Comparison of ENCODE assay signal across 28 cellular contexts in the genomic region with DNA sequence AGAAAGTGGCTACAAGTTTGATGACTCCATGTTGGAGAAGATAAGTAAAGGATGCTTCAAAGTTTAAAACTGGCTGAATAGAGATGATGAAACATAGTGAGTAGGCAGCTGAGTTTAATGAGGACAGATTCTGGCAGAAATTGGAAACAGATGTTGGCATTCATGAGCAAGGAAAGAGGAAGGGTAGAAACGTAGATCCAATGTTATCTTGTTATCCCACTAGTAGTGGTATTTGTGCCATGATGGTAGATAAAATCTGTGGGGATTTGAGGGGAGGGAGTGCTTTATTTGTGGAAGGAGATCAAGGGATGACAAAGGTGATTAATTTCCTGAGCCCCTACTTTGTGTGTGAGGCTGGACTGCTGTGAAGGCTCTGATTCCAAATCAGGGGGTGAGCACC.
A peak's percentile ranks its signal among the peaks of the same experiment; 100 is the strongest.
DNase-seq lines count a peak whose midpoint lies in the region; ATAC-seq and TF ChIP-seq lines count a peak whose summit lies in the region.
"Had no signal": no experiment of that assay in that cellular context is flagged by ENCODE, and none has a peak within 500 bp of the region (broad histone marks: within the 10 kb centered on the region; RNA-seq: fewer than 3 reads in every experiment).

No MANE protein-coding gene starts in this region.

- H3K4me1 ChIP-seq in GM23248 (ENCODE audit: insufficient read depth): peaks cover 21% of the 10 kb centered on the region
- no peaks in the 10 kb centered on the region for H3K4me1 ChIP-seq in heart right ventricle
- H3K4me1 ChIP-seq: A549, parathyroid adenoma, transverse colon had no signal

- no peaks in the 10 kb centered on the region for H4K20me1 ChIP-seq in GM23248 (ENCODE audit: insufficient read depth)

- peaks cover 5% of the 10 kb centered on the region; the same call in 1 of the 2 replicates for H3K9me2 ChIP-seq in GM23248 (ENCODE audit: insufficient read depth)

- no peak overlapping the region for H3K27ac Mint-ChIP-seq in natural killer cell treated with Interleukin-12 subunit alpha and Interleukin-12 subunit beta and Interleukin-15 and Interleukin-18, amount 100 ng/mL, for 72 hours
- H3K27ac Mint-ChIP-seq: activated CD4-positive, alpha-beta T cell treated with anti-CD3 and anti-CD28 coated beads for 36 hours; activated CD8-positive, alpha-beta memory T cell treated with anti-CD3 and anti-CD28 coated beads, Interleukin-2, amount 10 ng/mL, durations not matched to agents 7 days and 5 days; activated naive CD8-positive, alpha-beta T cell; activated T-helper 17 cell treated with anti-CD3 and anti-CD28 coated beads, Interleukin-2, amount 50 U/mL, for 72 hours; CD4-positive, alpha-beta T cell; natural killer cell; stimulated activated naive CD8-positive, alpha-beta T cell treated with anti-CD3 and anti-CD28 coated beads, Interleukin-15, amount 100 ng/mL, for 72 hours had no signal

- ATAC-seq in SK-N-SH treated with all-trans-retinoic acid at 6 μM for 48 hours (peak; percentile 67), GM21619 (IDR thresholded peaks at IDR 0.05; ENCODE audit: unreplicated experiment) (no peak), heart right ventricle (no peak)
- no peak for ATAC-seq in natural killer cell treated with Interleukin-12 subunit alpha and Interleukin-12 subunit beta and Interleukin-15 and Interleukin-18, amount 100 ng/mL, for 72 hours
- ATAC-seq: A549; activated CD4-positive, alpha-beta T cell treated with anti-CD3 and anti-CD28 coated beads for 36 hours; activated CD8-positive, alpha-beta memory T cell treated with anti-CD3 and anti-CD28 coated beads, Interleukin-2, amount 10 ng/mL, durations not matched to agents 7 days and 5 days; activated T-helper 17 cell treated with anti-CD3 and anti-CD28 coated beads, Interleukin-2, amount 50 U/mL, for 72 hours; natural killer cell; right cardiac atrium; stimulated activated naive CD8-positive, alpha-beta T cell treated with anti-CD3 and anti-CD28 coated beads, Interleukin-15, amount 100 ng/mL, for 72 hours had no signal

- no peaks in the 10 kb centered on the region for H3K36me3 ChIP-seq in GM23248 (ENCODE audit: low read depth)
- no peaks in the 10 kb centered on the region for H3K36me3 ChIP-seq in heart right ventricle
- H3K36me3 ChIP-seq: transverse colon had no signal

- no peak overlapping the region for H2AFZ ChIP-seq in GM23248
- H2AFZ ChIP-seq: parathyroid adenoma had no signal

- peaks cover 10 to 24% of the 10 kb centered on the region in 2 donors for H3K27me3 Mint-ChIP-seq in natural killer cell treated with Interleukin-12 subunit alpha and Interleukin-12 subunit beta and Interleukin-15 and Interleukin-18, amount 100 ng/mL, for 72 hours

- peaks cover 21% of the 10 kb centered on the region for H3F3A ChIP-seq in GM23248 (ENCODE audit: insufficient read depth)

- intact Hi-C loops in heart right ventricle (cut with DNase I): no loop called here

- H3K4me3 ChIP-seq in AG09309 (ENCODE audit: control insufficient read depth, low read depth, low read length) (no peak overlapping the region), GM23248 (no peak overlapping the region), foreskin fibroblast (ENCODE audit: low read depth in 1 of 2, low read length in 2 of 2) (no peak overlapping the region), heart right ventricle (no peak overlapping the region)
- H3K4me3 ChIP-seq: A549, transverse colon had no signal

- peak overlapping the region; percentile 13 for H3K4me2 ChIP-seq in GM23248 (ENCODE audit: unreplicated experiment)
- H3K4me2 ChIP-seq: A549 had no signal

- 0% methylated on average over 1 of the region's 1 CpG for WGBS in GM23248 (ENCODE audit: low coverage in 1 of 2, low lambda C conversion rate in 2 of 2, missing lambda C conversion rate in 2 of 2), 2 experiments
- WGBS in heart right ventricle, 2 donors: 25 to 29% methylated on average over 1 of the region's 1 CpG

- H3K9me3 Mint-ChIP-seq in natural killer cell treated with Interleukin-12 subunit alpha and Interleukin-12 subunit beta and Interleukin-15 and Interleukin-18, amount 100 ng/mL, for 72 hours: peaks cover 5% of the 10 kb centered on the region
- H3K9me3 Mint-ChIP-seq: activated T-helper 17 cell treated with anti-CD3 and anti-CD28 coated beads, Interleukin-2, amount 50 U/mL, for 72 hours; CD4-positive, alpha-beta T cell had no signal

- DNase-seq in AG09309 (ENCODE audit: low read depth) (peak; percentile 69), GM23248 (peak; percentile 84), foreskin fibroblast (peak; percentile 62 to 87), substantia nigra (lab: John Stamatoyannopoulos, UW) (no peak), heart right ventricle (no peak)
- DNase-seq in natural killer cell treated with Interleukin-12 subunit alpha and Interleukin-12 subunit beta and Interleukin-15 and Interleukin-18, amount 100 ng/mL, for 72 hours (ENCODE audit: low spot score): no peak
- DNase-seq: activated CD4-positive, alpha-beta T cell treated with anti-CD3 and anti-CD28 coated beads for 36 hours; activated CD8-positive, alpha-beta memory T cell treated with anti-CD3 and anti-CD28 coated beads, Interleukin-2, amount 10 ng/mL, durations not matched to agents 7 days and 5 days; CD4-positive, alpha-beta T cell; DMS53; effector CD4-positive, alpha-beta T cell; natural killer cell; NCI-H1092; NCI-H2029 treated with DMSO at 0.1 percent for 48 hours; NCI-H345; NCI-H774; OCI-M1; right cardiac atrium; SHP77; stimulated activated naive CD8-positive, alpha-beta T cell treated with anti-CD3 and anti-CD28 coated beads, Interleukin-15, amount 100 ng/mL, for 72 hours; transverse colon had no signal

- H3K9me3 ChIP-seq in GM23248 (ENCODE audit: low read depth): no peaks in the 10 kb centered on the region
- no peaks in the 10 kb centered on the region for H3K9me3 ChIP-seq in heart right ventricle
- H3K9me3 ChIP-seq: A549, transverse colon had no signal

- 0 out of 2 replicates have a peak overlapping the region, but pooled peaks have one; percentile 33 for H3K27ac ChIP-seq in GM23248
- H3K27ac ChIP-seq in substantia nigra (ENCODE audit: low read depth, low read length, poor library complexity, severe bottlenecking): no peak overlapping the region
- H3K27ac ChIP-seq in heart right ventricle: no peak overlapping the region
- H3K27ac ChIP-seq: A549, HL-60, parathyroid adenoma, transverse colon had no signal

- no peaks in the 10 kb centered on the region for H3K36me3 Mint-ChIP-seq in natural killer cell treated with Interleukin-12 subunit alpha and Interleukin-12 subunit beta and Interleukin-15 and Interleukin-18, amount 100 ng/mL, for 72 hours
- H3K36me3 Mint-ChIP-seq: activated CD8-positive, alpha-beta memory T cell treated with anti-CD3 and anti-CD28 coated beads, Interleukin-2, amount 10 ng/mL, durations not matched to agents 7 days and 5 days; activated naive CD8-positive, alpha-beta T cell had no signal

- in situ Hi-C loops in GM23248 (cut with MboI): no loop called here

- no peaks in the 10 kb centered on the region for H3K4me1 Mint-ChIP-seq in natural killer cell treated with Interleukin-12 subunit alpha and Interleukin-12 subunit beta and Interleukin-15 and Interleukin-18, amount 100 ng/mL, for 72 hours (ENCODE audit: low read depth in 2 of 2)
- H3K4me1 Mint-ChIP-seq: activated CD4-positive, alpha-beta T cell treated with anti-CD3 and anti-CD28 coated beads for 36 hours; activated CD8-positive, alpha-beta memory T cell treated with anti-CD3 and anti-CD28 coated beads, Interleukin-2, amount 10 ng/mL, durations not matched to agents 7 days and 5 days; activated T-helper 17 cell treated with anti-CD3 and anti-CD28 coated beads, Interleukin-2, amount 50 U/mL, for 72 hours; natural killer cell; stimulated activated naive CD8-positive, alpha-beta T cell treated with anti-CD3 and anti-CD28 coated beads, Interleukin-15, amount 100 ng/mL, for 72 hours had no signal

- no peaks in the 10 kb centered on the region for H3K79me2 ChIP-seq in GM23248 (ENCODE audit: insufficient read depth)
- H3K79me2 ChIP-seq: parathyroid adenoma had no signal

- TF ChIP-seq CTCF in AG09309 (IDR thresholded peaks at IDR 0.05; ENCODE audit: control insufficient read depth, insufficient read depth, low read depth, low read length, missing control alignments) (no peak), foreskin fibroblast (IDR thresholded peaks at IDR 0.05; ENCODE audit: low read depth, low read length) (no peak), heart right ventricle (IDR thresholded peaks at IDR 0.05) (no peak)

- H3K9ac ChIP-seq in GM23248: no peak overlapping the region
- H3K9ac ChIP-seq: parathyroid adenoma had no signal

- H3K27me3 ChIP-seq in GM23248 (replicated peaks; ENCODE audit: insufficient read depth) (no peaks in the 10 kb centered on the region), heart right ventricle (no peaks in the 10 kb centered on the region)
- H3K27me3 ChIP-seq: transverse colon had no signal

- no peak overlapping the region for H3K4me3 Mint-ChIP-seq in natural killer cell treated with Interleukin-12 subunit alpha and Interleukin-12 subunit beta and Interleukin-15 and Interleukin-18, amount 100 ng/mL, for 72 hours
- H3K4me3 Mint-ChIP-seq: activated CD4-positive, alpha-beta T cell treated with anti-CD3 and anti-CD28 coated beads for 36 hours; activated CD8-positive, alpha-beta memory T cell treated with anti-CD3 and anti-CD28 coated beads, Interleukin-2, amount 10 ng/mL, durations not matched to agents 7 days and 5 days; activated naive CD8-positive, alpha-beta T cell; activated T-helper 17 cell treated with anti-CD3 and anti-CD28 coated beads, Interleukin-2, amount 50 U/mL, for 72 hours; CD4-positive, alpha-beta T cell; natural killer cell; stimulated activated naive CD8-positive, alpha-beta T cell treated with anti-CD3 and anti-CD28 coated beads, Interleukin-15, amount 100 ng/mL, for 72 hours had no signal

Comparison
In these comparisons a context has a peak if more than half of its experiments do, and no peak if none do; other contexts are left out.
1. DNase-seq: peak in AG09309 (single experiment), GM23248 (single experiment) and foreskin fibroblast (2 of 2); none in natural killer cell treated with Interleukin-12 subunit alpha and Interleukin-12 subunit beta and Interleukin-15 and Interleukin-18, amount 100 ng/mL, for 72 hours (single experiment), substantia nigra (0 of 49) and heart right ventricle (0 of 2).